17 cellular contexts compared by ENCODE assay signal in the genomic region with DNA sequence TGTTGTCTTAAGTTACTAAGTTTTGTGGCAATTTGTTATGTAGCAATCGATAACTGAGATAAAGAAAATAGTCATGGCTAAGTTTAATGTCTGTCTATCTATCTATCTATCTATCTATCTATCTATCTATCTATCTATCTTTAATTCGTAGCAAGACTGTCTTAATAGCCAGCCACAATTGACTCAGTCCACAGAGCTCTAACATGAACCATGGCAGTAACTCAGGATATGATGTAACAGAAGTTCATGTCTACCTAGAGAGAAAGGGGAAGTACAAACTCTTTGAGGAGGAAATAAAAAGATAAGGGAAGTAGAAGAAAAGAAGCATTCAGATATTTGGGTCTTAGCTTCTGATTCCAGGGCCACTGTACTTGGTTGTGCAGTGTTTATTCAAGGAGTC.
DNase-seq lines count a peak whose midpoint lies in the region; ATAC-seq, FAIRE-seq and TF ChIP-seq lines count a peak whose summit lies in the region.
"Had no signal": no experiment of that assay in that cellular context is flagged by ENCODE, and none has a peak within 500 bp of the region (broad histone marks: within the 10 kb centered on the region; RNA-seq: fewer than 3 reads in every experiment).

No MANE protein-coding gene starts in this region.

- no peak for ATAC-seq in activated naive CD8-positive, alpha-beta T cell treated with anti-CD3 and anti-CD28 coated beads, Interleukin-2, amount 50 U/mL, for 24 hours
- no peak for ATAC-seq in body of pancreas
- ATAC-seq: CD8-positive, alpha-beta T cell; left colon; WTC11 had no signal

- no peak for DNase-seq in activated naive CD8-positive, alpha-beta T cell treated with anti-CD3 and anti-CD28 coated beads for 36 hours
- DNase-seq in activated naive CD8-positive, alpha-beta T cell treated with anti-CD3 and anti-CD28 coated beads, Interleukin-2, amount 50 U/mL, for 24 hours = no peak
- peak; percentile 86 for DNase-seq in OCI-M1 (lab: John Stamatoyannopoulos, UW)
- DNase-seq in globus pallidus (ENCODE audit: low spot score) = peak; percentile 27
- DNase-seq in osteocyte (ENCODE audit: extremely low spot score, unreplicated experiment) = no peak
- DNase-seq in body of pancreas = no peak
- no peak for DNase-seq in GM13977 (ENCODE audit: low spot score)
- DNase-seq in GM12891 (ENCODE audit: insufficient read length, low spot score) = no peak
- DNase-seq: 8988T; activated gamma-delta T cell; CD8-positive, alpha-beta T cell; EL; left colon; NCI-H2029 treated with DMSO at 0.1 percent for 48 hours had no signal

- no peaks in the 10 kb centered on the region for H3K27me3 ChIP-seq in body of pancreas
- H3K27me3 ChIP-seq: hepatocyte had no signal

- peak overlapping the region; percentile 7 for H3K27ac Mint-ChIP-seq in activated naive CD8-positive, alpha-beta T cell treated with anti-CD3 and anti-CD28 coated beads for 36 hours
- H3K27ac Mint-ChIP-seq in activated naive CD8-positive, alpha-beta T cell treated with anti-CD3 and anti-CD28 coated beads, Interleukin-2, amount 50 U/mL, for 24 hours = no peak overlapping the region
- no peak overlapping the region for H3K27ac Mint-ChIP-seq in osteocyte (ENCODE audit: unreplicated experiment)
- H3K27ac Mint-ChIP-seq: brain; CD8-positive, alpha-beta T cell; WTC11 had no signal

- in situ Hi-C loops in GM13977 (cut with MboI; ENCODE audit: low pct_unique_long_range_greater_than_20kb, low sequenced_read_pairs, unreplicated experiment) = no loop called here

- no peak for FAIRE-seq in GM12891 (lab: Jason Lieb, UNC)

- peaks cover 2% of the 10 kb centered on the region for H3K9me3 Mint-ChIP-seq in activated naive CD8-positive, alpha-beta T cell treated with anti-CD3 and anti-CD28 coated beads for 36 hours
- H3K9me3 Mint-ChIP-seq in activated naive CD8-positive, alpha-beta T cell treated with anti-CD3 and anti-CD28 coated beads, Interleukin-2, amount 50 U/mL, for 24 hours = no peaks in the 10 kb centered on the region
- H3K9me3 Mint-ChIP-seq in osteocyte (ENCODE audit: unreplicated experiment) = no peaks in the 10 kb centered on the region
- H3K9me3 Mint-ChIP-seq: brain; CD8-positive, alpha-beta T cell; WTC11 had no signal

- H3K4me1 Mint-ChIP-seq in activated naive CD8-positive, alpha-beta T cell treated with anti-CD3 and anti-CD28 coated beads for 36 hours = peaks cover 9% of the 10 kb centered on the region
- peaks cover 8% of the 10 kb centered on the region for H3K4me1 Mint-ChIP-seq in activated naive CD8-positive, alpha-beta T cell treated with anti-CD3 and anti-CD28 coated beads, Interleukin-2, amount 50 U/mL, for 24 hours
- H3K4me1 Mint-ChIP-seq in osteocyte (ENCODE audit: unreplicated experiment) = peaks cover 4% of the 10 kb centered on the region

- TF ChIP-seq CTCF in osteocyte (IDR thresholded peaks at IDR 0.05) = no peak
- TF ChIP-seq CTCF in body of pancreas (IDR thresholded peaks at IDR 0.05) = no peak
- TF ChIP-seq CTCF in GM13977 (IDR thresholded peaks at IDR 0.05; ENCODE audit: extremely low read depth, insufficient read depth, missing control alignments) = no peak

- no peak overlapping the region for H3K27ac ChIP-seq in body of pancreas
- H3K27ac ChIP-seq: hepatocyte had no signal

- intact Hi-C loops in body of pancreas (cut with DNase I) = no loop called here

- H3K4me3 ChIP-seq in body of pancreas = no peak overlapping the region
- H3K4me3 ChIP-seq: hepatocyte had no signal

- no peaks in the 10 kb centered on the region for H3K27me3 Mint-ChIP-seq in activated naive CD8-positive, alpha-beta T cell treated with anti-CD3 and anti-CD28 coated beads for 36 hours
- no peaks in the 10 kb centered on the region for H3K27me3 Mint-ChIP-seq in activated naive CD8-positive, alpha-beta T cell treated with anti-CD3 and anti-CD28 coated beads, Interleukin-2, amount 50 U/mL, for 24 hours
- H3K27me3 Mint-ChIP-seq in osteocyte (ENCODE audit: unreplicated experiment) = no peaks in the 10 kb centered on the region
- H3K27me3 Mint-ChIP-seq: brain had no signal

- no peak overlapping the region for H3K4me3 Mint-ChIP-seq in activated naive CD8-positive, alpha-beta T cell treated with anti-CD3 and anti-CD28 coated beads for 36 hours
- no peak overlapping the region for H3K4me3 Mint-ChIP-seq in activated naive CD8-positive, alpha-beta T cell treated with anti-CD3 and anti-CD28 coated beads, Interleukin-2, amount 50 U/mL, for 24 hours
- H3K4me3 Mint-ChIP-seq in osteocyte (ENCODE audit: unreplicated experiment) = no peak overlapping the region
- H3K4me3 Mint-ChIP-seq: brain; CD8-positive, alpha-beta T cell; WTC11 had no signal

- H3K36me3 ChIP-seq in body of pancreas (replicated peaks in 1 of 2; ENCODE audit: insufficient read depth in 1 of 2, low read depth in 2 of 2) = no peaks in the 10 kb centered on the region

- no peaks in the 10 kb centered on the region for H3K9me3 ChIP-seq in body of pancreas

- TF ChIP-seq POLR2A in body of pancreas (IDR thresholded peaks at IDR 0.05) = no peak
- TF ChIP-seq POLR2A in GM12891 (IDR thresholded peaks at IDR 0.05; ENCODE audit: low read depth, low read length) = no peak

- no peaks in the 10 kb centered on the region for H3K4me1 ChIP-seq in body of pancreas

- WGBS in body of pancreas, 2 donors = 64 to 72% methylated on average over 2 of the region's 2 CpGs

- peaks cover 2% of the 10 kb centered on the region for H3K36me3 Mint-ChIP-seq in activated naive CD8-positive, alpha-beta T cell treated with anti-CD3 and anti-CD28 coated beads for 36 hours
- H3K36me3 Mint-ChIP-seq in activated naive CD8-positive, alpha-beta T cell treated with anti-CD3 and anti-CD28 coated beads, Interleukin-2, amount 50 U/mL, for 24 hours (ENCODE audit: low read depth) = no peaks in the 10 kb centered on the region
- no peaks in the 10 kb centered on the region for H3K36me3 Mint-ChIP-seq in osteocyte (ENCODE audit: unreplicated experiment)
- H3K36me3 Mint-ChIP-seq: brain; CD8-positive, alpha-beta T cell; WTC11 had no signal

TF ChIP-seq in GM12891, 5 proteins besides CTCF, POLR2A, EP300 and RAD21:
- TF ChIP-seq SPI1 (IDR thresholded peaks at IDR 0.05; ENCODE audit: low read depth, low read length) (no peak), POU2F2 (IDR thresholded peaks at IDR 0.05; ENCODE audit: low read depth, low read length) (no peak), PAX5 (IDR thresholded peaks at IDR 0.05; ENCODE audit: insufficient read depth, low read length, severe bottlenecking) (no peak), POLR2AphosphoS5 (IDR thresholded peaks at IDR 0.05; ENCODE audit: low read depth, low read length) (no peak), TAF1 (IDR thresholded peaks at IDR 0.05; ENCODE audit: low read depth, low read length) (no peak)

Comparison
In these comparisons a context has a peak if more than half of its experiments do, and no peak if none do; other contexts are left out.
1. DNase-seq: peak in OCI-M1 (single experiment) and globus pallidus (single experiment); none in activated naive CD8-positive, alpha-beta T cell treated with anti-CD3 and anti-CD28 coated beads for 36 hours (single experiment), activated naive CD8-positive, alpha-beta T cell treated with anti-CD3 and anti-CD28 coated beads, Interleukin-2, amount 50 U/mL, for 24 hours (single experiment), osteocyte (single experiment), body of pancreas (0 of 4), GM13977 (single experiment) and GM12891 (single experiment).